ENCODE assay signal across 14 cellular contexts in the genomic region with DNA sequence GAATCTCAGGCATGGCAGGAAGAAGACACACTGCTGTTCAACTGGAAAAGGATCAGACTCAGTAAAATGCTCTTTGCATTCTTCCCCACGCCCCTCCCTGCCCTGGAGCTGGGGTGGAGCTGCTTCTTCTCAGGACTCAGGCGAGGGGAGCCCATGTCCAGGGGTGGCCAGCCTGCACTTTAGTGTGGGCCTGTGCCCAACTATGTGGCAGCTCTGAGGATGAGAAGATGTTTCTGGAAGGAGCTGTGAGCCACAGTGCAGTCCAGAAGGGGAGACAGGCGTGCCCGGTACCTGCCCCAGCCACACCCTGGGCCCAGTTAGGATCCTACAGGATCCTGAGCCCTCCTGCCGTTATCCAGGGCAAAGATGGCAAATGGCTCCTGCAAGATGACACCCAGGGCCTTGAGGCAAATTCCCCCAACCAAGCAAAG.
DNase-seq lines count a peak whose midpoint lies in the region; ATAC-seq and TF ChIP-seq lines count a peak whose summit lies in the region.
"Had no signal": no experiment of that assay in that cellular context is flagged by ENCODE, and none has a peak within 500 bp of the region (broad histone marks: within the 10 kb centered on the region; RNA-seq: fewer than 3 reads in every experiment).

No MANE protein-coding gene starts in this region.

- H3K27me3 ChIP-seq in lower lobe of right lung (ENCODE audit: low read depth) = no peaks in the 10 kb centered on the region
- H3K27me3 ChIP-seq: testis had no signal

- ATAC-seq in stimulated activated naive CD8-positive, alpha-beta T cell treated with anti-CD3 and anti-CD28 coated beads, Interleukin-15, Interleukin-2, amounts not matched to agents 100 U/mL and 50 U/mL, for 24 hours = no peak
- ATAC-seq in lower lobe of right lung = peak; percentile 6 to 21
- ATAC-seq in HG02588 (IDR thresholded peaks at IDR 0.05; ENCODE audit: unreplicated experiment) = no peak

- H3K9me3 Mint-ChIP-seq in stimulated activated naive CD8-positive, alpha-beta T cell treated with anti-CD3 and anti-CD28 coated beads, Interleukin-15, Interleukin-2, amounts not matched to agents 100 ng/mL and 50 ng/mL, for 24 hours = no peaks in the 10 kb centered on the region
- H3K9me3 Mint-ChIP-seq in brain = peaks cover 0 to 9% (median 5%) of the 10 kb centered on the region in 5 experiments

- peaks cover 93% of the 10 kb centered on the region for H3K4me1 Mint-ChIP-seq in stimulated activated naive CD8-positive, alpha-beta T cell treated with anti-CD3 and anti-CD28 coated beads, Interleukin-15, Interleukin-2, amounts not matched to agents 100 ng/mL and 50 ng/mL, for 24 hours (ENCODE audit: low read depth)
- peaks cover 93% of the 10 kb centered on the region for H3K4me1 Mint-ChIP-seq in brain

- peaks cover 14% of the 10 kb centered on the region for H3K36me3 ChIP-seq in lower lobe of right lung

- TF ChIP-seq CTCF in brain (conservative IDR thresholded peaks at IDR 0.05) (no peak), lower lobe of right lung (IDR thresholded peaks at IDR 0.05) (no peak)

- no peaks in the 10 kb centered on the region for H3K9me3 ChIP-seq in lower lobe of right lung
- H3K9me3 ChIP-seq: testis had no signal

- no peak overlapping the region for H3K4me3 ChIP-seq in lower lobe of right lung
- H3K4me3 ChIP-seq: testis had no signal

- peak overlapping the region; percentile 71 for H3K27ac Mint-ChIP-seq in stimulated activated naive CD8-positive, alpha-beta T cell treated with anti-CD3 and anti-CD28 coated beads, Interleukin-15, Interleukin-2, amounts not matched to agents 100 ng/mL and 50 ng/mL, for 24 hours
- peak overlapping the region in 4 of 5 experiments; percentile 31 to 84 (median 63) for H3K27ac Mint-ChIP-seq in brain

- H3K36me3 Mint-ChIP-seq in stimulated activated naive CD8-positive, alpha-beta T cell treated with anti-CD3 and anti-CD28 coated beads, Interleukin-15, Interleukin-2, amounts not matched to agents 100 ng/mL and 50 ng/mL, for 24 hours (ENCODE audit: low read depth) = peaks cover 32% of the 10 kb centered on the region
- peaks cover 30% of the 10 kb centered on the region for H3K36me3 Mint-ChIP-seq in brain

- no peaks in the 10 kb centered on the region for H3K27me3 Mint-ChIP-seq in stimulated activated naive CD8-positive, alpha-beta T cell treated with anti-CD3 and anti-CD28 coated beads, Interleukin-15, Interleukin-2, amounts not matched to agents 100 ng/mL and 50 ng/mL, for 24 hours
- no peaks in the 10 kb centered on the region for H3K27me3 Mint-ChIP-seq in brain

- H3K4me1 ChIP-seq in lower lobe of right lung = peaks cover 54% of the 10 kb centered on the region

- H3K4me3 Mint-ChIP-seq in stimulated activated naive CD8-positive, alpha-beta T cell treated with anti-CD3 and anti-CD28 coated beads, Interleukin-15, Interleukin-2, amounts not matched to agents 100 ng/mL and 50 ng/mL, for 24 hours = no peak overlapping the region
- no peak overlapping the region for H3K4me3 Mint-ChIP-seq in brain

- DNase-seq in stimulated activated naive CD8-positive, alpha-beta T cell treated with anti-CD3 and anti-CD28 coated beads, Interleukin-15, Interleukin-2, amounts not matched to agents 100 U/mL and 50 U/mL, for 24 hours = no peak
- no peak for DNase-seq in lower lobe of right lung
- no peak for DNase-seq in stimulated activated CD4-positive, alpha-beta T cell treated with anti-CD3 and anti-CD28 coated beads, Interleukin-12 subunit alpha, Interleukin-12 subunit beta, amount 100 ng/mL, for 4 hours
- no peak for DNase-seq in NCI-H146 treated with DMSO at 0.1 percent for 48 hours (lab: John Stamatoyannopoulos, UW; ENCODE audit: unreplicated experiment)
- no peak for DNase-seq in RKO (ENCODE audit: low spot score)
- DNase-seq: activated effector memory CD4-positive, alpha-beta T cell treated with anti-CD3 and anti-CD28 coated beads, Interleukin-2, amount 50 U/mL, for 16 hours; effector CD4-positive, alpha-beta T cell; NCI-H187; stimulated activated CD4-positive, alpha-beta T cell treated with anti-CD3 and anti-CD28 coated beads, Interleukin-2, amount 100 ng/mL, for 48 hours; testis had no signal

- peak overlapping the region; percentile 4 for H3K27ac ChIP-seq in lower lobe of right lung
- H3K27ac ChIP-seq: C4-2B, testis had no signal

- intact Hi-C loops in lower lobe of right lung (cut with DNase I) = no loop called here

Comparison
In these comparisons a context has a peak if more than half of its experiments do, and no peak if none do; other contexts are left out.
1. ATAC-seq: peak in lower lobe of right lung (2 of 2); none in stimulated activated naive CD8-positive, alpha-beta T cell treated with anti-CD3 and anti-CD28 coated beads, Interleukin-15, Interleukin-2, amounts not matched to agents 100 U/mL and 50 U/mL, for 24 hours (single experiment) and HG02588 (single experiment).